Comparison of ENCODE assay signal across 16 cellular contexts in genomic region chr15:49185473-49185872, GRCh38. TPM values are rescaled to one million over a fixed set of nuclear protein-coding genes. Genes with fewer than 3 reads are reported as not detected.
DNase-seq lines count a peak whose midpoint lies in the region; ATAC-seq lines count a peak whose summit lies in the region.
"Had no signal": no experiment of that assay in that cellular context is flagged by ENCODE, and none has a peak within 500 bp of the region (broad histone marks: within the 10 kb centered on the region; RNA-seq: fewer than 3 reads in every experiment).

No MANE protein-coding gene starts in this region.

- peak overlapping the region; percentile 24 to 47 for H3K27ac Mint-ChIP-seq in effector memory CD8-positive, alpha-beta T cell
- peak overlapping the region in 2 of 10 donors; percentile 7 to 11 for H3K27ac Mint-ChIP-seq in naive thymus-derived CD8-positive, alpha-beta T cell
- H3K27ac Mint-ChIP-seq: activated naive CD8-positive, alpha-beta T cell; endodermal cell had no signal

- no peaks in the 10 kb centered on the region for H3K9me3 Mint-ChIP-seq in effector memory CD8-positive, alpha-beta T cell
- H3K9me3 Mint-ChIP-seq in naive thymus-derived CD8-positive, alpha-beta T cell: peaks cover 0 to 10% (median 4%) of the 10 kb centered on the region in 9 donors

- H3K27me3 Mint-ChIP-seq in effector memory CD8-positive, alpha-beta T cell: no peaks in the 10 kb centered on the region
- H3K27me3 Mint-ChIP-seq in naive thymus-derived CD8-positive, alpha-beta T cell: no peaks in the 10 kb centered on the region
- H3K27me3 Mint-ChIP-seq: activated naive CD8-positive, alpha-beta T cell; CD4-positive, alpha-beta memory T cell; IgD-negative memory B cell; stimulated activated naive CD8-positive, alpha-beta T cell treated with anti-CD3 and anti-CD28 coated beads, Interleukin-15, Interleukin-2, amounts not matched to agents 100 ng/mL and 50 ng/mL, for 24 hours had no signal

- ATAC-seq in GM18870 (IDR thresholded peaks at IDR 0.05; ENCODE audit: unreplicated experiment): peak; percentile 93
- ATAC-seq in GM21390 (IDR thresholded peaks at IDR 0.05; ENCODE audit: unreplicated experiment): peak; percentile 77
- ATAC-seq in HG03097 (IDR thresholded peaks at IDR 0.05; ENCODE audit: low FRiP score, unreplicated experiment): peak; percentile 67
- peak; percentile 46 for ATAC-seq in effector memory CD8-positive, alpha-beta T cell (replicated peaks)
- ATAC-seq in naive thymus-derived CD8-positive, alpha-beta T cell: no peak

- no peak overlapping the region for H3K4me3 Mint-ChIP-seq in effector memory CD8-positive, alpha-beta T cell
- no peak overlapping the region for H3K4me3 Mint-ChIP-seq in naive thymus-derived CD8-positive, alpha-beta T cell
- H3K4me3 Mint-ChIP-seq: activated naive CD8-positive, alpha-beta T cell; CD4-positive, alpha-beta memory T cell; endodermal cell; IgD-negative memory B cell; stimulated activated naive CD8-positive, alpha-beta T cell treated with anti-CD3 and anti-CD28 coated beads, Interleukin-15, Interleukin-2, amounts not matched to agents 100 ng/mL and 50 ng/mL, for 24 hours had no signal

- no peaks in the 10 kb centered on the region for H3K36me3 Mint-ChIP-seq in effector memory CD8-positive, alpha-beta T cell (ENCODE audit: insufficient read depth)
- H3K36me3 Mint-ChIP-seq in naive thymus-derived CD8-positive, alpha-beta T cell: peaks cover 25 to 26% (median 26%) of the 10 kb centered on the region in 3 donors

- no peak for DNase-seq in effector memory CD8-positive, alpha-beta T cell
- no peak for DNase-seq in naive thymus-derived CD8-positive, alpha-beta T cell
- no peak for DNase-seq in CD1c-positive myeloid dendritic cell (ENCODE audit: extremely low spot score)
- no peak for DNase-seq in NCI-H1417 treated with DMSO at 0.1 percent for 48 hours (lab: John Stamatoyannopoulos, UW)
- DNase-seq: CD4-positive, alpha-beta memory T cell; endodermal cell; foreskin melanocyte; NCI-H1105; NCI-H446 treated with DMSO at 0.1 percent for 48 hours; OCI-M1 had no signal

- POLR2A ChIA-PET in naive thymus-derived CD8-positive, alpha-beta T cell (lab: Charles Lee): no interaction called here

- H3K4me1 Mint-ChIP-seq in effector memory CD8-positive, alpha-beta T cell (ENCODE audit: low read depth in 2 of 2): peaks cover 29 to 44% of the 10 kb centered on the region in 2 donors
- H3K4me1 Mint-ChIP-seq in naive thymus-derived CD8-positive, alpha-beta T cell: peaks cover 22 to 49% (median 30%) of the 10 kb centered on the region in 4 donors

RNA-seq across cellular contexts. Expression of gene GALK2, which starts 15.4 kb away (rescaled TPM):
- 10 to 100 TPM; 26.3 to 27.9 TPM for total RNA-seq in naive thymus-derived CD8-positive, alpha-beta T cell
- polyA plus RNA-seq in naive thymus-derived CD8-positive, alpha-beta T cell: 10 to 100 TPM; 18.8 to 21.5 (median 19.3) TPM

RNA-seq across cellular contexts. Expression of gene COPS2, which starts 30.1 kb away (rescaled TPM):
- 10 to 100 TPM; 57.0 to 60.2 TPM for total RNA-seq in naive thymus-derived CD8-positive, alpha-beta T cell
- polyA plus RNA-seq in naive thymus-derived CD8-positive, alpha-beta T cell: 10 to 100 TPM; 26.2 to 32.4 (median 28.1) TPM

Comparison
In these comparisons a context has a peak if more than half of its experiments do, and no peak if none do; other contexts are left out.
1. ATAC-seq: peak in GM18870 (single experiment), GM21390 (single experiment), HG03097 (single experiment) and effector memory CD8-positive, alpha-beta T cell (single experiment); none in naive thymus-derived CD8-positive, alpha-beta T cell (0 of 2).